In genomic region chr18:54919412-54919811, GRCh38 we compare ENCODE assay signal across 30 cellular contexts. TPM values are rescaled to one million over a fixed set of nuclear protein-coding genes. Genes with fewer than 3 reads are reported as not detected.
"Had no signal": no experiment of that assay in that cellular context is flagged by ENCODE, and none has a peak within 500 bp of the region (broad histone marks: within the 10 kb centered on the region; RNA-seq: fewer than 3 reads in every experiment).

No MANE protein-coding gene starts in this region.

- DNase-seq: naive thymus-derived CD8-positive, alpha-beta T cell; nephron progenitor cell; occipital lobe; ovary; posterior cingulate gyrus; psoas muscle; right cardiac atrium; right lobe of liver; sigmoid colon; small intestine; stimulated activated CD4-positive, alpha-beta T cell treated with anti-CD3 and anti-CD28 coated beads, Interleukin-15, amount 100 ng/mL, for 24 hours; stimulated activated CD4-positive, alpha-beta T cell treated with anti-CD3 and anti-CD28 coated beads, Interleukin-2, amount 100 ng/mL, for 24 hours; stimulated activated CD4-positive, alpha-beta T cell treated with anti-CD3 and anti-CD28 coated beads, Interleukin-2, amount 100 ng/mL, for 48 hours; stimulated activated CD4-positive, alpha-beta T cell treated with anti-CD3 and anti-CD28 coated beads, Interleukin-4, amount 100 ng/mL, for 24 hours; stimulated activated naive CD4-positive, alpha-beta T cell; stimulated activated naive CD8-positive, alpha-beta T cell treated with anti-CD3 and anti-CD28 coated beads, Interleukin-15, amount 100 ng/mL, for 72 hours; stimulated activated naive CD8-positive, alpha-beta T cell treated with anti-CD3 and anti-CD28 coated beads, Interleukin-15, Interleukin-2, amounts not matched to agents 100 U/mL and 50 U/mL, for 24 hours; substantia nigra; testis; tibial artery; transverse colon; upper lobe of right lung; uterus had no signal

- ATAC-seq: naive thymus-derived CD8-positive, alpha-beta T cell; natural killer cell treated with Interleukin-12 subunit alpha and Interleukin-12 subunit beta and Interleukin-15 and Interleukin-18, amount 100 ng/mL, for 72 hours; psoas muscle; right cardiac atrium; right lobe of liver; stimulated activated memory B cell treated with anti-CD40 and anti-IgM and Interleukin-4, amounts not matched to agents 10 μg/mL and 1 μg/mL and 100 μg/mL, for 72 hours; stimulated activated naive CD8-positive, alpha-beta T cell treated with anti-CD3 and anti-CD28 coated beads, Interleukin-15, amount 100 ng/mL, for 72 hours; stimulated activated naive CD8-positive, alpha-beta T cell treated with anti-CD3 and anti-CD28 coated beads, Interleukin-15, Interleukin-2, amounts not matched to agents 100 U/mL and 50 U/mL, for 24 hours; upper lobe of right lung had no signal

- H3K9me3 Mint-ChIP-seq: natural killer cell treated with Interleukin-12 subunit alpha and Interleukin-12 subunit beta and Interleukin-15 and Interleukin-18, amount 100 ng/mL, for 72 hours; nephron progenitor cell; neural crest cell; stimulated activated naive CD8-positive, alpha-beta T cell treated with anti-CD3 and anti-CD28 coated beads, Interleukin-15, amount 100 ng/mL, for 72 hours had no signal

- H3K27me3 Mint-ChIP-seq: stimulated activated memory B cell treated with anti-CD40 and anti-IgM and Interleukin-4, amounts not matched to agents 10 μg/mL and 1 μg/mL and 100 μg/mL, for 72 hours; stimulated activated naive CD8-positive, alpha-beta T cell treated with anti-CD3 and anti-CD28 coated beads, Interleukin-15, amount 100 ng/mL, for 72 hours had no signal

- H3K27me3 ChIP-seq: ovary, right lobe of liver, sigmoid colon, suprapubic skin, testis, tibial artery, transverse colon, upper lobe of right lung, uterus had no signal

- H3K79me2 ChIP-seq: parathyroid adenoma had no signal

- H3K27ac Mint-ChIP-seq: naive thymus-derived CD8-positive, alpha-beta T cell; natural killer cell treated with Interleukin-12 subunit alpha and Interleukin-12 subunit beta and Interleukin-15 and Interleukin-18, amount 100 ng/mL, for 72 hours; nephron progenitor cell; progenitor cell of endocrine pancreas; stimulated activated memory B cell treated with anti-CD40 and anti-IgM and Interleukin-4, amounts not matched to agents 10 μg/mL and 1 μg/mL and 100 μg/mL, for 72 hours; stimulated activated naive CD8-positive, alpha-beta T cell treated with anti-CD3 and anti-CD28 coated beads, Interleukin-15, amount 100 ng/mL, for 72 hours; type B pancreatic cell had no signal

- H3K36me3 Mint-ChIP-seq: naive thymus-derived CD8-positive, alpha-beta T cell; natural killer cell treated with Interleukin-12 subunit alpha and Interleukin-12 subunit beta and Interleukin-15 and Interleukin-18, amount 100 ng/mL, for 72 hours; stimulated activated memory B cell treated with anti-CD40 and anti-IgM and Interleukin-4, amounts not matched to agents 10 μg/mL and 1 μg/mL and 100 μg/mL, for 72 hours; type B pancreatic cell had no signal

- H2AFZ ChIP-seq: parathyroid adenoma had no signal

- FAIRE-seq: small intestine had no signal

- H3K4me3 ChIP-seq: ovary, psoas muscle, right lobe of liver, sigmoid colon, suprapubic skin, testis, tibial artery, transverse colon, upper lobe of right lung, uterus had no signal

- H3K4me3 Mint-ChIP-seq: naive thymus-derived CD8-positive, alpha-beta T cell; natural killer cell treated with Interleukin-12 subunit alpha and Interleukin-12 subunit beta and Interleukin-15 and Interleukin-18, amount 100 ng/mL, for 72 hours; nephron progenitor cell; neural crest cell; stimulated activated memory B cell treated with anti-CD40 and anti-IgM and Interleukin-4, amounts not matched to agents 10 μg/mL and 1 μg/mL and 100 μg/mL, for 72 hours; stimulated activated naive CD8-positive, alpha-beta T cell treated with anti-CD3 and anti-CD28 coated beads, Interleukin-15, amount 100 ng/mL, for 72 hours; type B pancreatic cell had no signal

- H3K9ac ChIP-seq: parathyroid adenoma had no signal

- H3K9me3 ChIP-seq: ovary, psoas muscle, right lobe of liver, sigmoid colon, suprapubic skin, testis, tibial artery, transverse colon, upper lobe of right lung, uterus had no signal

- H3K36me3 ChIP-seq: ovary, sigmoid colon, suprapubic skin, tibial artery, upper lobe of right lung, uterus had no signal

- H3K4me1 Mint-ChIP-seq: naive thymus-derived CD8-positive, alpha-beta T cell; neural crest cell; stimulated activated memory B cell treated with anti-CD40 and anti-IgM and Interleukin-4, amounts not matched to agents 10 μg/mL and 1 μg/mL and 100 μg/mL, for 72 hours; stimulated activated naive CD8-positive, alpha-beta T cell treated with anti-CD3 and anti-CD28 coated beads, Interleukin-15, amount 100 ng/mL, for 72 hours had no signal

- H3K4me1 ChIP-seq: parathyroid adenoma, psoas muscle, right lobe of liver, sigmoid colon, suprapubic skin, testis, tibial artery, transverse colon, upper lobe of right lung, uterus had no signal

- H3K27ac ChIP-seq: ovary, parathyroid adenoma, psoas muscle, right lobe of liver, sigmoid colon, suprapubic skin, testis, tibial artery, transverse colon, upper lobe of right lung, uterus had no signal

RNA-seq across cellular contexts. Expression of gene CCDC68, which starts 39.8 kb away (rescaled TPM):
- total RNA-seq: naive thymus-derived CD8-positive, alpha-beta T cell; neural crest cell had no signal
- polyA plus RNA-seq: naive thymus-derived CD8-positive, alpha-beta T cell had no signal
